ENCODE assay signal across 14 cellular contexts in genomic region chr1:109789771-109790170, GRCh38. TPM values are rescaled to one million over a fixed set of nuclear protein-coding genes. Genes with fewer than 3 reads are reported as not detected.
DNase-seq lines count a peak whose midpoint lies in the region; ATAC-seq, FAIRE-seq and TF ChIP-seq lines count a peak whose summit lies in the region.
"Had no signal": no experiment of that assay in that cellular context is flagged by ENCODE, and none has a peak within 500 bp of the region (broad histone marks: within the 10 kb centered on the region; RNA-seq: fewer than 3 reads in every experiment).

No MANE protein-coding gene starts in this region.

- no peaks in the 10 kb centered on the region for H3K79me1 ChIP-seq in mesendoderm (ENCODE audit: low read length)

- H3K4me1 Mint-ChIP-seq in natural killer cell treated with Interleukin-12 subunit alpha and Interleukin-12 subunit beta and Interleukin-15 and Interleukin-18, amount 100 ng/mL, for 72 hours (ENCODE audit: low read depth in 2 of 2), result peaks cover 62 to 77% of the 10 kb centered on the region in 2 donors
- H3K4me1 Mint-ChIP-seq in natural killer cell, result peaks cover 71 to 81% of the 10 kb centered on the region in 2 donors
- peaks cover 72% of the 10 kb centered on the region for H3K4me1 Mint-ChIP-seq in activated T-helper 1 cell treated with anti-CD3 and anti-CD28 coated beads, Interleukin-12 subunit alpha, Interleukin-12 subunit beta, Interleukin-2, Interleukin-4 antibody, amounts not matched to agents 30 ng/mL and 10 ng/mL and 1 ng/mL, durations not matched to agents 14 hours and 24 hours and 36 hours (ENCODE audit: low read depth)

- H3K4me3 ChIP-seq in mesendoderm (ENCODE audit: low read length) (no peak overlapping the region), uterus (no peak overlapping the region)

- H2BK5ac ChIP-seq in mesendoderm (ENCODE audit: low read length), result no peak overlapping the region

- H3K27me3 ChIP-seq in mesendoderm (ENCODE audit: insufficient read depth, low read length, poor library complexity), result no peaks in the 10 kb centered on the region
- no peaks in the 10 kb centered on the region for H3K27me3 ChIP-seq in uterus

- no peaks in the 10 kb centered on the region for H3K36me3 Mint-ChIP-seq in natural killer cell treated with Interleukin-12 subunit alpha and Interleukin-12 subunit beta and Interleukin-15 and Interleukin-18, amount 100 ng/mL, for 72 hours
- H3K36me3 Mint-ChIP-seq in natural killer cell, result no peaks in the 10 kb centered on the region
- H3K36me3 Mint-ChIP-seq in activated T-helper 1 cell treated with anti-CD3 and anti-CD28 coated beads, Interleukin-12 subunit alpha, Interleukin-12 subunit beta, Interleukin-2, Interleukin-4 antibody, amounts not matched to agents 30 ng/mL and 10 ng/mL and 1 ng/mL, durations not matched to agents 14 hours and 24 hours and 36 hours (ENCODE audit: low read depth), result peaks cover 1% of the 10 kb centered on the region
- H3K36me3 Mint-ChIP-seq: IgD-negative memory B cell had no signal

- H3K27ac ChIP-seq in mesendoderm (ENCODE audit: low read depth, low read length) (no peak overlapping the region), uterus (no peak overlapping the region)

- H3K27ac Mint-ChIP-seq in natural killer cell treated with Interleukin-12 subunit alpha and Interleukin-12 subunit beta and Interleukin-15 and Interleukin-18, amount 100 ng/mL, for 72 hours, result peak overlapping the region; percentile 79 to 87
- peak overlapping the region in 1 of 2 donors; percentile 79 for H3K27ac Mint-ChIP-seq in natural killer cell
- peak overlapping the region; percentile 77 for H3K27ac Mint-ChIP-seq in activated T-helper 1 cell treated with anti-CD3 and anti-CD28 coated beads, Interleukin-12 subunit alpha, Interleukin-12 subunit beta, Interleukin-2, Interleukin-4 antibody, amounts not matched to agents 30 ng/mL and 10 ng/mL and 1 ng/mL, durations not matched to agents 14 hours and 24 hours and 36 hours
- H3K27ac Mint-ChIP-seq: IgD-negative memory B cell, progenitor cell of endocrine pancreas had no signal

- H3K36me3 ChIP-seq in mesendoderm (ENCODE audit: control insufficient read depth, insufficient read depth, low read length), result no peaks in the 10 kb centered on the region
- H3K36me3 ChIP-seq in uterus, result no peaks in the 10 kb centered on the region

- H3K4ac ChIP-seq in mesendoderm (ENCODE audit: low read depth, low read length), result no peak overlapping the region

- H3K9me3 Mint-ChIP-seq in natural killer cell treated with Interleukin-12 subunit alpha and Interleukin-12 subunit beta and Interleukin-15 and Interleukin-18, amount 100 ng/mL, for 72 hours, result no peaks in the 10 kb centered on the region
- no peaks in the 10 kb centered on the region for H3K9me3 Mint-ChIP-seq in natural killer cell
- no peaks in the 10 kb centered on the region for H3K9me3 Mint-ChIP-seq in activated T-helper 1 cell treated with anti-CD3 and anti-CD28 coated beads, Interleukin-12 subunit alpha, Interleukin-12 subunit beta, Interleukin-2, Interleukin-4 antibody, amounts not matched to agents 30 ng/mL and 10 ng/mL and 1 ng/mL, durations not matched to agents 14 hours and 24 hours and 36 hours
- H3K9me3 Mint-ChIP-seq: IgD-negative memory B cell had no signal

- no peak overlapping the region for H4K8ac ChIP-seq in mesendoderm (ENCODE audit: low read depth, low read length)

- TF ChIP-seq POLR2A in uterus (IDR thresholded peaks at IDR 0.05) (no peak), GM12892 (IDR thresholded peaks at IDR 0.05; ENCODE audit: low read depth, low read length) (no peak)

- no peak overlapping the region for H3K4me2 ChIP-seq in mesendoderm (ENCODE audit: low read length)

- no peak for DNase-seq in natural killer cell treated with Interleukin-12 subunit alpha and Interleukin-12 subunit beta and Interleukin-15 and Interleukin-18, amount 100 ng/mL, for 72 hours (ENCODE audit: low spot score)
- DNase-seq in natural killer cell (no peak), mesendoderm (no peak), uterus (peak; percentile 6 to 9), GM12892 (ENCODE audit: insufficient read length) (no peak), hepatic stellate cell (ENCODE audit: low spot score) (no peak)
- DNase-seq in activated T-helper 1 cell treated with anti-CD3 and anti-CD28 coated beads, Interleukin-12 subunit alpha, Interleukin-12 subunit beta, Interleukin-2, Interleukin-4 antibody, amounts not matched to agents 30 ng/mL and 10 ng/mL and 1 ng/mL, durations not matched to agents 14 hours and 24 hours and 36 hours (ENCODE audit: low spot score), result no peak
- DNase-seq: NCI-H524; stimulated activated CD4-positive, alpha-beta T cell treated with anti-CD3 and anti-CD28 coated beads, Interleukin-2, amount 100 ng/mL, for 24 hours had no signal

- peaks cover 20% of the 10 kb centered on the region for H3K4me1 ChIP-seq in mesendoderm (ENCODE audit: control insufficient read depth, low read depth, low read length)
- peaks cover 0 to 18% of the 10 kb centered on the region in 2 donors for H3K4me1 ChIP-seq in uterus

- H3K27me3 Mint-ChIP-seq in natural killer cell treated with Interleukin-12 subunit alpha and Interleukin-12 subunit beta and Interleukin-15 and Interleukin-18, amount 100 ng/mL, for 72 hours, result peaks cover 13 to 17% of the 10 kb centered on the region in 2 donors
- peaks cover 25 to 26% of the 10 kb centered on the region in 2 donors for H3K27me3 Mint-ChIP-seq in natural killer cell (ENCODE audit: low read depth in 2 of 2)
- H3K27me3 Mint-ChIP-seq in activated T-helper 1 cell treated with anti-CD3 and anti-CD28 coated beads, Interleukin-12 subunit alpha, Interleukin-12 subunit beta, Interleukin-2, Interleukin-4 antibody, amounts not matched to agents 30 ng/mL and 10 ng/mL and 1 ng/mL, durations not matched to agents 14 hours and 24 hours and 36 hours (ENCODE audit: insufficient read depth), result no peaks in the 10 kb centered on the region
- H3K27me3 Mint-ChIP-seq: progenitor cell of endocrine pancreas had no signal

- peak overlapping the region; percentile 64 for H3K4me3 Mint-ChIP-seq in natural killer cell treated with Interleukin-12 subunit alpha and Interleukin-12 subunit beta and Interleukin-15 and Interleukin-18, amount 100 ng/mL, for 72 hours
- no peak overlapping the region for H3K4me3 Mint-ChIP-seq in natural killer cell
- H3K4me3 Mint-ChIP-seq in activated T-helper 1 cell treated with anti-CD3 and anti-CD28 coated beads, Interleukin-12 subunit alpha, Interleukin-12 subunit beta, Interleukin-2, Interleukin-4 antibody, amounts not matched to agents 30 ng/mL and 10 ng/mL and 1 ng/mL, durations not matched to agents 14 hours and 24 hours and 36 hours, result no peak overlapping the region
- H3K4me3 Mint-ChIP-seq: IgD-negative memory B cell had no signal

- H3K18ac ChIP-seq in mesendoderm (ENCODE audit: low read length), result no peak overlapping the region

- H3K9ac ChIP-seq in mesendoderm (ENCODE audit: low read length), result no peak overlapping the region

- no peak overlapping the region for H4K5ac ChIP-seq in mesendoderm (ENCODE audit: low read length)

- H2BK15ac ChIP-seq in mesendoderm (replicated peaks; ENCODE audit: low read depth), result no peak overlapping the region

- no peaks in the 10 kb centered on the region for H3K79me2 ChIP-seq in mesendoderm (ENCODE audit: control insufficient read depth, insufficient read depth, low read length)

- H2BK120ac ChIP-seq in mesendoderm (ENCODE audit: low read depth, low read length), result no peak overlapping the region

- WGBS in mesendoderm (ENCODE audit: extremely low coverage, insufficient coverage, low lambda C conversion rate), result no CpG with 5 or more reads among the region's 5 CpGs

- no peak for ATAC-seq in natural killer cell treated with Interleukin-12 subunit alpha and Interleukin-12 subunit beta and Interleukin-15 and Interleukin-18, amount 100 ng/mL, for 72 hours
- ATAC-seq in natural killer cell, result no peak
- no peak for ATAC-seq in HG02588 (IDR thresholded peaks at IDR 0.05; ENCODE audit: unreplicated experiment)
- ATAC-seq: Right ventricle myocardium inferior had no signal

- no peak for FAIRE-seq in GM12892 (lab: Jason Lieb, UNC)
- FAIRE-seq: colon had no signal

- peak overlapping the region; percentile 33 for H2AK5ac ChIP-seq in mesendoderm (ENCODE audit: low read length)

- intact Hi-C loops in natural killer cell (cut with micrococcal nuclease) (loop anchor here (1.0 kb wide), 1 partner anchor 195 kb away; the partner anchor contains the start of gene AHCYL1), uterus (cut with DNase I; ENCODE audit: low total_unique reads) (loop anchor here (5.0 kb wide), 1 partner anchor 188 kb away; no protein-coding TSS in a partner anchor)
- intact Hi-C loops in activated T-helper 1 cell treated with anti-CD3 and anti-CD28 coated beads, Interleukin-12 subunit alpha, Interleukin-12 subunit beta, Interleukin-2, Interleukin-4 antibody, amounts not matched to agents 30 ng/mL and 10 ng/mL and 1 ng/mL, durations not matched to agents 14 hours and 24 hours and 36 hours (cut with micrococcal nuclease), result loop anchor here (1.0 kb wide), 5 partner anchors 12 to 121 kb away; partner anchors contain the start of gene CSF1

- no peaks in the 10 kb centered on the region for H3K9me3 ChIP-seq in uterus

- peak overlapping the region; percentile 35 for H3K56ac ChIP-seq in mesendoderm (ENCODE audit: low read length)

- TF ChIP-seq CTCF in natural killer cell (IDR thresholded peaks at IDR 0.05) (no peak), uterus (IDR thresholded peaks at IDR 0.05) (no peak)

- no peak overlapping the region for H3K23ac ChIP-seq in mesendoderm (ENCODE audit: low read length)

RNA-seq across cellular contexts. Expression of gene EPS8L3, which starts 26.0 kb away (rescaled TPM):
- total RNA-seq in natural killer cell treated with Interleukin-12 subunit alpha and Interleukin-12 subunit beta and Interleukin-15 and Interleukin-18, amount 100 ng/mL, for 72 hours, result not detected
- total RNA-seq in natural killer cell (under 1 TPM in 1 of 3 donors, not detected in 2; 0.47 TPM), uterus (under 1 TPM in 2 of 4 donors, not detected in 2; 0.26 to 0.29 TPM)
- not detected in 2 replicates for total RNA-seq in activated T-helper 1 cell treated with anti-CD3 and anti-CD28 coated beads, Interleukin-12 subunit alpha, Interleukin-12 subunit beta, Interleukin-2, Interleukin-4 antibody, amounts not matched to agents 30 ng/mL and 10 ng/mL and 1 ng/mL, durations not matched to agents 14 hours and 24 hours and 36 hours
- not detected for polyA plus RNA-seq in mesendoderm (2013, experiment 1 of 2)
- not detected for polyA plus RNA-seq in mesendoderm (2013, experiment 2 of 2)
- not detected for polyA plus RNA-seq in GM12892 (2012; ENCODE audit: missing spikeins)
- total RNA-seq: Right ventricle myocardium inferior had no signal
- polyA plus RNA-seq: IgD-negative memory B cell had no signal

RNA-seq across cellular contexts. Expression of gene GSTM3, which starts 48.9 kb away (rescaled TPM):
- total RNA-seq in natural killer cell treated with Interleukin-12 subunit alpha and Interleukin-12 subunit beta and Interleukin-15 and Interleukin-18, amount 100 ng/mL, for 72 hours, result 1 to 10 TPM; 2.3 to 4.0 TPM
- total RNA-seq in natural killer cell, result 1 to 10 TPM; 1.7 to 3.0 (median 3.0) TPM
- 10.1 and 11.0 TPM in 2 replicates for total RNA-seq in activated T-helper 1 cell treated with anti-CD3 and anti-CD28 coated beads, Interleukin-12 subunit alpha, Interleukin-12 subunit beta, Interleukin-2, Interleukin-4 antibody, amounts not matched to agents 30 ng/mL and 10 ng/mL and 1 ng/mL, durations not matched to agents 14 hours and 24 hours and 36 hours
- 6.4 TPM for polyA plus RNA-seq in mesendoderm (2013, experiment 1 of 2)
- polyA plus RNA-seq in mesendoderm (2013, experiment 2 of 2), result 6.1 TPM
- total RNA-seq in uterus, result 100 to 1,000 TPM in 1 of 4 donors, 10 to 100 TPM in 3; 39.1 to 104 (median 61.0) TPM
- 3.1 TPM for polyA plus RNA-seq in GM12892 (2012; ENCODE audit: missing spikeins)

Comparison
In these comparisons a context has a peak if more than half of its experiments do, and no peak if none do; other contexts are left out.
1. DNase-seq: peak in uterus (2 of 2); none in natural killer cell treated with Interleukin-12 subunit alpha and Interleukin-12 subunit beta and Interleukin-15 and Interleukin-18, amount 100 ng/mL, for 72 hours (single experiment), natural killer cell (single experiment), activated T-helper 1 cell treated with anti-CD3 and anti-CD28 coated beads, Interleukin-12 subunit alpha, Interleukin-12 subunit beta, Interleukin-2, Interleukin-4 antibody, amounts not matched to agents 30 ng/mL and 10 ng/mL and 1 ng/mL, durations not matched to agents 14 hours and 24 hours and 36 hours (single experiment), mesendoderm (single experiment), GM12892 (single experiment) and hepatic stellate cell (single experiment).